In genomic region chr1:245516178-245516829, GRCh38 we compare ENCODE assay signal across 13 cellular contexts.
DNase-seq lines count a peak whose midpoint lies in the region; ATAC-seq and TF ChIP-seq lines count a peak whose summit lies in the region.
"Had no signal": no experiment of that assay in that cellular context is flagged by ENCODE, and none has a peak within 500 bp of the region (broad histone marks: within the 10 kb centered on the region; RNA-seq: fewer than 3 reads in every experiment).

No MANE protein-coding gene starts in this region.

- WGBS in transverse colon (ENCODE audit: low coverage in 1 of 2), 2 donors, result 76 to 90% methylated on average over 10 to 15 of the region's 15 CpGs

- H3K27me3 Mint-ChIP-seq in chondrocyte (ENCODE audit: low read depth), result no peaks in the 10 kb centered on the region
- peaks cover 10% of the 10 kb centered on the region for H3K27me3 Mint-ChIP-seq in activated CD4-positive, alpha-beta T cell treated with anti-CD3 and anti-CD28 coated beads, Interleukin-2, amount 10 ng/mL, durations not matched to agents 24 days and 14 days

- H3K9me3 Mint-ChIP-seq in chondrocyte (ENCODE audit: low read depth), result no peaks in the 10 kb centered on the region
- no peaks in the 10 kb centered on the region for H3K9me3 Mint-ChIP-seq in activated CD4-positive, alpha-beta T cell treated with anti-CD3 and anti-CD28 coated beads, Interleukin-2, amount 10 ng/mL, durations not matched to agents 24 days and 14 days
- H3K9me3 Mint-ChIP-seq: activated T-cell treated with anti-CD3 and anti-CD28 coated beads, Interleukin-2, amount 50 U/mL, for 24 hours; nephron had no signal

- in situ Hi-C loops in transverse colon (cut with MboI; ENCODE audit: low pct_ligation_motif_present in 1 of 4, low pct_unique_long_range_greater_than_20kb in 1 of 4, low sequenced_read_pairs in 3 of 4), result no loop called here

- TF ChIP-seq CTCF in AG10803 (conservative IDR thresholded peaks at IDR 0.05; ENCODE audit: low read length), result peak; percentile 43
- TF ChIP-seq CTCF in HFF-Myc (IDR thresholded peaks at IDR 0.05; ENCODE audit: low read depth, low read length, missing control alignments), result peak; percentile 20
- peak; percentile 65 for TF ChIP-seq CTCF in chondrocyte (IDR thresholded peaks at IDR 0.05)
- no peak for TF ChIP-seq CTCF in transverse colon (IDR thresholded peaks at IDR 0.05)

- no peaks in the 10 kb centered on the region for H3K27me3 ChIP-seq in transverse colon

- H3K4me3 ChIP-seq in AG10803 (ENCODE audit: low read length), result no peak overlapping the region
- no peak overlapping the region for H3K4me3 ChIP-seq in HFF-Myc (replicated peaks; ENCODE audit: low read depth, low read length)
- H3K4me3 ChIP-seq in transverse colon, result no peak overlapping the region

- no peak overlapping the region for H3K4me3 Mint-ChIP-seq in chondrocyte (ENCODE audit: unreplicated experiment)
- H3K4me3 Mint-ChIP-seq in activated CD4-positive, alpha-beta T cell treated with anti-CD3 and anti-CD28 coated beads, Interleukin-2, amount 10 ng/mL, durations not matched to agents 24 days and 14 days, result no peak overlapping the region
- H3K4me3 Mint-ChIP-seq: activated T-cell treated with anti-CD3 and anti-CD28 coated beads, Interleukin-2, amount 50 U/mL, for 24 hours; nephron had no signal

- ATAC-seq in GM18498 (IDR thresholded peaks at IDR 0.05; ENCODE audit: unreplicated experiment), result no peak

- H3K9me3 ChIP-seq in transverse colon, result no peaks in the 10 kb centered on the region

- no peaks in the 10 kb centered on the region for H3K4me1 ChIP-seq in transverse colon

- DNase-seq in AG10803 (ENCODE audit: low read depth) (peak; percentile 26), HFF-Myc (ENCODE audit: extremely low read depth, low read depth) (no peak), NOMO-1 (lab: John Stamatoyannopoulos, UW; ENCODE audit: unreplicated experiment in 2 of 2) (peak; percentile 94 to 99), chondrocyte (ENCODE audit: low spot score) (no peak), transverse colon (no peak)
- DNase-seq in activated CD4-positive, alpha-beta T cell treated with anti-CD3 and anti-CD28 coated beads, Interleukin-2, amount 10 ng/mL, durations not matched to agents 24 days and 14 days, result no peak
- no peak for DNase-seq in activated CD4-positive, alpha-beta T cell treated with anti-CD3 and anti-CD28 coated beads, Interleukin-2, amount 50 U/mL, for 4 hours
- DNase-seq: activated T-cell treated with anti-CD3 and anti-CD28 coated beads, Interleukin-2, amount 50 U/mL, for 24 hours; Kasumi-1; stimulated activated CD4-positive, alpha-beta T cell treated with anti-CD3 and anti-CD28 coated beads, Interleukin-2, amount 100 ng/mL, for 24 hours; T-helper 1 cell had no signal

- TF ChIP-seq POLR2A in transverse colon (IDR thresholded peaks at IDR 0.05), result no peak

- intact Hi-C loops in activated CD4-positive, alpha-beta T cell treated with anti-CD3 and anti-CD28 coated beads, Interleukin-2, amount 10 ng/mL, durations not matched to agents 24 days and 14 days (cut with micrococcal nuclease), result no loop called here
- intact Hi-C loops in transverse colon (cut with DNase I; ENCODE audit: low total_unique reads), result no loop called here

- no peak overlapping the region for H3K27ac ChIP-seq in transverse colon

- H3K36me3 ChIP-seq in transverse colon, result no peaks in the 10 kb centered on the region

- H3K4me1 Mint-ChIP-seq in chondrocyte (ENCODE audit: low read depth), result peaks cover 20% of the 10 kb centered on the region
- H3K4me1 Mint-ChIP-seq in activated CD4-positive, alpha-beta T cell treated with anti-CD3 and anti-CD28 coated beads, Interleukin-2, amount 10 ng/mL, durations not matched to agents 24 days and 14 days, result peaks cover 2% of the 10 kb centered on the region

- H3K36me3 Mint-ChIP-seq in chondrocyte (ENCODE audit: low read depth), result peaks cover 3% of the 10 kb centered on the region
- H3K36me3 Mint-ChIP-seq in activated CD4-positive, alpha-beta T cell treated with anti-CD3 and anti-CD28 coated beads, Interleukin-2, amount 10 ng/mL, durations not matched to agents 24 days and 14 days (ENCODE audit: low read depth), result no peaks in the 10 kb centered on the region

- no peak for TF ChIP-seq EP300 in transverse colon (IDR thresholded peaks at IDR 0.05; ENCODE audit: low read depth)

- no peak overlapping the region for H3K27ac Mint-ChIP-seq in chondrocyte (ENCODE audit: unreplicated experiment)
- no peak overlapping the region for H3K27ac Mint-ChIP-seq in activated CD4-positive, alpha-beta T cell treated with anti-CD3 and anti-CD28 coated beads, Interleukin-2, amount 10 ng/mL, durations not matched to agents 24 days and 14 days
- H3K27ac Mint-ChIP-seq: activated T-cell treated with anti-CD3 and anti-CD28 coated beads, Interleukin-2, amount 50 U/mL, for 24 hours had no signal

Comparison
In these comparisons a context has a peak if more than half of its experiments do, and no peak if none do; other contexts are left out.
1. DNase-seq: peak in AG10803 (single experiment) and NOMO-1 (2 of 2); none in HFF-Myc (single experiment), chondrocyte (single experiment), activated CD4-positive, alpha-beta T cell treated with anti-CD3 and anti-CD28 coated beads, Interleukin-2, amount 10 ng/mL, durations not matched to agents 24 days and 14 days (single experiment), activated CD4-positive, alpha-beta T cell treated with anti-CD3 and anti-CD28 coated beads, Interleukin-2, amount 50 U/mL, for 4 hours (0 of 2) and transverse colon (single experiment).
2. CTCF ChIP-seq: peak in AG10803 (single experiment), HFF-Myc (single experiment) and chondrocyte (single experiment); none in transverse colon (0 of 5).